Comparison of ENCODE assay signal across 8 cellular contexts in the genomic region with DNA sequence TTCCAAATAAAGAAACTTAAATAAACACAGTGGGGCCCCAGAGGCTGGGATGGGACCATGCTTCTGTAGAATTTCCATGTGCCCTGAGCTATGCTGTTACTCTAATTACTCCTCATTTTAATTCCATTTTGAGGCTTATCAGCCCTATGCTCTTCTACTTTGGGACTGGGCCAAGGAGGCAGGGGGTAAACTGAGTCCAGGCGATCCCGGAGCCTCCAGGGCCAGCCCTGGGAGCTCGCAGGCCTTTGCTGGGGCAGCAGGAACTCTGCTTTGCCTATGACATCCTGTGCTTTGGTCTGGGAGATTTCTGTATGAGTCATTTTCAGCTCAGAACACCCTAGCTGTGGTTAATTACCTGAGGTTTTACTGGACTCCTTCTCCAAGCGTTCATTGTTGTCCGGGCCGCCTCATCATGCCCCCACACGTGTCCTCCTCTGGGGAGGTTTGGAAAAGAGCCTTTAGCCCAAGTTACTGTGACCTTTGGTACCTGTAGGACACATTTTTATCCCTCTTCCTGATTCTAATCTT.
DNase-seq lines count a peak whose midpoint lies in the region; ATAC-seq, FAIRE-seq and TF ChIP-seq lines count a peak whose summit lies in the region.

No MANE protein-coding gene starts in this region.

- no peak for FAIRE-seq in HTR-8/SVneo (lab: Jason Lieb, UNC)

- DNase-seq in GM12865 (ENCODE audit: low read depth) = peak; percentile 61
- peak; percentile 76 for DNase-seq in HTR-8/SVneo (ENCODE audit: insufficient read length, low spot score)
- peak; percentile 86 for DNase-seq in islet precursor cell
- DNase-seq in NCI-H1694 (lab: John Stamatoyannopoulos, UW) = no peak
- DNase-seq in HuH-7.5 (ENCODE audit: low spot score) = no peak
- no peak for DNase-seq in stimulated activated CD4-positive, alpha-beta T cell treated with anti-CD3 and anti-CD28 coated beads, Interleukin-1b, Interleukin-23, amount 100 ng/mL, for 48 hours
- no peak for DNase-seq in putamen (ENCODE audit: low spot score)

- no peak for TF ChIP-seq CTCF in GM12865 (IDR thresholded peaks at IDR 0.05; ENCODE audit: insufficient read depth, low read depth, low read length, missing control alignments)

- no peak overlapping the region for H3K4me3 ChIP-seq in GM12865 (ENCODE audit: low read depth, low read length)

- ATAC-seq in GM21717 (IDR thresholded peaks at IDR 0.05; ENCODE audit: unreplicated experiment) = peak; percentile 59

Comparison
In these comparisons a context has a peak if more than half of its experiments do, and no peak if none do; other contexts are left out.
1. DNase-seq: peak in GM12865 (single experiment), HTR-8/SVneo (single experiment) and islet precursor cell (single experiment); none in NCI-H1694 (single experiment), HuH-7.5 (single experiment), stimulated activated CD4-positive, alpha-beta T cell treated with anti-CD3 and anti-CD28 coated beads, Interleukin-1b, Interleukin-23, amount 100 ng/mL, for 48 hours (single experiment) and putamen (single experiment).